Comparison of ENCODE assay signal across 6 cellular contexts in genomic region chr1:30356839-30357238, GRCh38.
"Had no signal": no experiment of that assay in that cellular context is flagged by ENCODE, and none has a peak within 500 bp of the region (broad histone marks: within the 10 kb centered on the region; RNA-seq: fewer than 3 reads in every experiment).

No MANE protein-coding gene starts in this region.

- H3K36me3 Mint-ChIP-seq: IgD-negative memory B cell had no signal

- H3K27ac ChIP-seq: HL-60 had no signal

- DNase-seq: IMR-90, KBM-7 had no signal

- H3K27ac Mint-ChIP-seq: IgD-negative memory B cell had no signal

- H3K4me3 ChIP-seq: K562 had no signal

- H3K4me3 Mint-ChIP-seq: IgD-negative memory B cell had no signal

- ATAC-seq: HepG2, K562 had no signal

- H3K9me3 Mint-ChIP-seq: IgD-negative memory B cell had no signal

- H3K4me1 Mint-ChIP-seq: IgD-negative memory B cell had no signal
